3 cellular contexts compared by ENCODE assay signal in genomic region chr4:79107014-79107413, GRCh38.
"Had no signal": no experiment of that assay in that cellular context is flagged by ENCODE, and none has a peak within 500 bp of the region (broad histone marks: within the 10 kb centered on the region; RNA-seq: fewer than 3 reads in every experiment).

No MANE protein-coding gene starts in this region.

- DNase-seq: GDM1, GF-D8 had no signal

- ATAC-seq: GM12878 had no signal
